Comparison of ENCODE assay signal across 8 cellular contexts in the genomic region with DNA sequence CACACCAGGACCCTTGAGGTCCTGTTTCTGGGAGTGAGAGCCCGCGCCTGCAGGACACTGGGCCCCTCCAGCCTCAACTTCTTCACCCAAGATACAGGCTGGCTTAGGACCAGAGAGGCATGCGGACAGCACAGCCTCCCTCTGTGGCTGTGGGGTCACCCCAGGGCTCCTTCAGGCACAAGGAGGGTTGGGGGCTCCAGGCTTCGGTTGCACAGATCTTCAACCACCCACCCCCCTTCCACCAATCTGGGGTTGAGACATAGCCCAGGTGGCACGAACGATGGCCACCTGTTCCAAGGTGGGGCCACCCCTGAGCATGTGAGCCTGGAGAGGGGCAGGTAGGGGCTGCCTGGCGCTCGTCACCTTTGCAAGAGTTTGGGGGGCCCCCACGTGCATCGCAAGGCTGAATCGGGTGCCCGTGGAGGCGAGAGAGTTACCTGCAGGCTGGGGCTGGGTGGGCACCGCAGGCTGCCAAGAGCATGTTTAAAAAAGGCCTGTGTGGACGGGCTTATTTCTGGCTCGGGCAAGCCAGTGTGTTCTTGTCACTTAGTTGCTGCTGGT. TPM values are rescaled to one million over a fixed set of nuclear protein-coding genes. Genes with fewer than 3 reads are reported as not detected.
A peak's percentile ranks its signal among the peaks of the same experiment; 100 is the strongest.
DNase-seq lines count a peak whose midpoint lies in the region; ATAC-seq, FAIRE-seq and TF ChIP-seq lines count a peak whose summit lies in the region.

No MANE protein-coding gene starts in this region.

- CTCF ChIA-PET in WTC11 (lab: Charles Lee) (no interaction called here), OCI-LY7 (lab: Charles Lee; ENCODE audit: unreplicated experiment) (no interaction called here)

- no peak overlapping the region for H3K27ac Mint-ChIP-seq in WTC11

- WGBS in hepatocyte (ENCODE audit: low lambda C conversion rate, missing lambda C conversion rate), result 87% methylated on average over 16 of the region's 16 CpGs

- no peak for TF ChIP-seq CTCF in WTC11 (IDR thresholded peaks at IDR 0.05)
- no peak for TF ChIP-seq CTCF in hepatocyte (IDR thresholded peaks at IDR 0.05; ENCODE audit: poor library complexity)
- TF ChIP-seq CTCF in OCI-LY7 (conservative IDR thresholded peaks at IDR 0.05; ENCODE audit: low read length), result no peak

- intact Hi-C loops in OCI-LY7 (cut with micrococcal nuclease; ENCODE audit: unreplicated experiment), result no loop called here

- H3K4me1 ChIP-seq in hepatocyte (ENCODE audit: insufficient read depth) (peaks cover 11% of the 10 kb centered on the region), skeletal muscle tissue (ENCODE audit: control insufficient read depth in 3 of 3, insufficient read depth in 3 of 3, low read length in 3 of 3) (peaks cover 56 to 71% (median 70%) of the 10 kb centered on the region in 3 donors), OCI-LY7 (ENCODE audit: insufficient read depth, low read length, poor library complexity, severe bottlenecking) (peaks cover 22% of the 10 kb centered on the region)

- no peak overlapping the region for H3K27ac ChIP-seq in hepatocyte
- H3K27ac ChIP-seq in skeletal muscle tissue (ENCODE audit: low read depth, low read length), result peak overlapping the region; percentile 62
- no peak overlapping the region for H3K27ac ChIP-seq in OCI-LY7 (ENCODE audit: low read depth, low read length, poor library complexity, severe bottlenecking)

- H3K36me3 Mint-ChIP-seq in WTC11, result peaks cover 3% of the 10 kb centered on the region; the same call in 1 of the 2 replicates

- 0 out of 2 replicates have a peak, but pooled peaks cover 6% of the 10 kb centered on the region for H3K4me1 Mint-ChIP-seq in WTC11

- H3K36me3 ChIP-seq in H7 (replicated peaks; ENCODE audit: control insufficient read depth, insufficient read depth, low read length), result no peaks in the 10 kb centered on the region; the same call in 1 of the 2 replicates
- no peaks in the 10 kb centered on the region for H3K36me3 ChIP-seq in hepatocyte (replicated peaks; ENCODE audit: insufficient read depth, low read depth)
- peaks cover 0 to 5% (median 2%) of the 10 kb centered on the region in 3 donors for H3K36me3 ChIP-seq in skeletal muscle tissue (ENCODE audit: control insufficient read depth in 3 of 3, insufficient read depth in 3 of 3, low read length in 3 of 3)
- H3K36me3 ChIP-seq in OCI-LY7 (ENCODE audit: insufficient read depth, low read length), result peaks cover 11% of the 10 kb centered on the region

- POLR2A ChIA-PET in WTC11 (lab: Charles Lee), result no interaction called here
- POLR2A ChIA-PET in OCI-LY7 (lab: Charles Lee), result no interaction called here

- H3K4me3 ChIP-seq in H7 (ENCODE audit: insufficient read depth, low read depth, low read length) (peak overlapping the region; percentile 65), hepatocyte (peak overlapping the region; percentile 75), skeletal muscle tissue (ENCODE audit: low read length in 3 of 3) (peak overlapping the region; percentile 77 to 86 (median 81)), OCI-LY7 (ENCODE audit: low read depth, low read length, poor library complexity, severe bottlenecking) (no peak overlapping the region)

- no peak for DNase-seq in H7
- no peak for DNase-seq in WTC11 (ENCODE audit: low spot score)
- no peak for DNase-seq in hepatocyte (ENCODE audit: low spot score)
- no peak for DNase-seq in OCI-LY7 (ENCODE audit: low spot score)
- DNase-seq in RCC 7860 (ENCODE audit: low spot score), result no peak

- no peak overlapping the region for H2AFZ ChIP-seq in hepatocyte
- H2AFZ ChIP-seq in OCI-LY7 (ENCODE audit: low read length), result no peak overlapping the region

- peak overlapping the region; percentile 62 for H3K4me3 Mint-ChIP-seq in WTC11

- H3K9ac ChIP-seq in skeletal muscle tissue (ENCODE audit: low read depth in 1 of 3, low read length in 3 of 3), result peak overlapping the region; percentile 81 to 88 (median 83)

- H3K9me2 ChIP-seq in hepatocyte (replicated peaks; ENCODE audit: insufficient read depth), result no peaks in the 10 kb centered on the region
- no peaks in the 10 kb centered on the region for H3K9me2 ChIP-seq in OCI-LY7 (ENCODE audit: insufficient read depth, low read length)

- H4K20me1 ChIP-seq in hepatocyte (ENCODE audit: insufficient read depth, poor library complexity, severe bottlenecking) (peaks cover 32% of the 10 kb centered on the region), OCI-LY7 (ENCODE audit: insufficient read depth, low read length) (peaks cover 4% of the 10 kb centered on the region; the same call in 1 of the 2 replicates)

- H3K27me3 Mint-ChIP-seq in WTC11 (ENCODE audit: low read depth), result no peaks in the 10 kb centered on the region

- H3K4me2 ChIP-seq in hepatocyte (peak overlapping the region; percentile 97), OCI-LY7 (ENCODE audit: low read length) (no peak overlapping the region)

- H3K27me3 ChIP-seq in H7 (ENCODE audit: control insufficient read depth, insufficient read depth, low read length), result no peaks in the 10 kb centered on the region
- H3K27me3 ChIP-seq in hepatocyte, result no peaks in the 10 kb centered on the region
- H3K27me3 ChIP-seq in skeletal muscle tissue (ENCODE audit: control insufficient read depth in 3 of 3, insufficient read depth in 3 of 3, low read length in 3 of 3), result no peaks in the 10 kb centered on the region

- no TSS peak for BruUV-seq in OCI-LY7 (replicated peaks; lab: Mats Ljungman, UMichigan)

- no peak for FAIRE-seq in RCC 7860 (lab: Jason Lieb, UNC)

- ATAC-seq in WTC11 (no peak), HG03457 (IDR thresholded peaks at IDR 0.05; ENCODE audit: unreplicated experiment) (no peak), HG02642 (IDR thresholded peaks at IDR 0.05; ENCODE audit: poor library complexity, unreplicated experiment) (no peak)

- H3K9me3 Mint-ChIP-seq in WTC11, result no peaks in the 10 kb centered on the region

- H3K79me2 ChIP-seq in hepatocyte (peaks cover 58% of the 10 kb centered on the region), OCI-LY7 (ENCODE audit: insufficient read depth, low read depth, low read length) (no peaks in the 10 kb centered on the region)

- H3K9me3 ChIP-seq in hepatocyte (ENCODE audit: low read depth) (no peaks in the 10 kb centered on the region), skeletal muscle tissue (ENCODE audit: control insufficient read depth in 3 of 3, low read length in 3 of 3) (no peaks in the 10 kb centered on the region), OCI-LY7 (ENCODE audit: low read length) (no peaks in the 10 kb centered on the region)

TF ChIP-seq in WTC11, 78 proteins besides CTCF, POLR2A, EP300 and RAD21 (continues in another document):
- TF ChIP-seq NR3C1 (CRISPR knock-in tag; conservative IDR thresholded peaks at IDR 0.05; ENCODE audit: low read depth) (no peak), NR2C2 (CRISPR knock-in tag; IDR thresholded peaks at IDR 0.05) (no peak)
- TF ChIP-seq, protein P1, sequence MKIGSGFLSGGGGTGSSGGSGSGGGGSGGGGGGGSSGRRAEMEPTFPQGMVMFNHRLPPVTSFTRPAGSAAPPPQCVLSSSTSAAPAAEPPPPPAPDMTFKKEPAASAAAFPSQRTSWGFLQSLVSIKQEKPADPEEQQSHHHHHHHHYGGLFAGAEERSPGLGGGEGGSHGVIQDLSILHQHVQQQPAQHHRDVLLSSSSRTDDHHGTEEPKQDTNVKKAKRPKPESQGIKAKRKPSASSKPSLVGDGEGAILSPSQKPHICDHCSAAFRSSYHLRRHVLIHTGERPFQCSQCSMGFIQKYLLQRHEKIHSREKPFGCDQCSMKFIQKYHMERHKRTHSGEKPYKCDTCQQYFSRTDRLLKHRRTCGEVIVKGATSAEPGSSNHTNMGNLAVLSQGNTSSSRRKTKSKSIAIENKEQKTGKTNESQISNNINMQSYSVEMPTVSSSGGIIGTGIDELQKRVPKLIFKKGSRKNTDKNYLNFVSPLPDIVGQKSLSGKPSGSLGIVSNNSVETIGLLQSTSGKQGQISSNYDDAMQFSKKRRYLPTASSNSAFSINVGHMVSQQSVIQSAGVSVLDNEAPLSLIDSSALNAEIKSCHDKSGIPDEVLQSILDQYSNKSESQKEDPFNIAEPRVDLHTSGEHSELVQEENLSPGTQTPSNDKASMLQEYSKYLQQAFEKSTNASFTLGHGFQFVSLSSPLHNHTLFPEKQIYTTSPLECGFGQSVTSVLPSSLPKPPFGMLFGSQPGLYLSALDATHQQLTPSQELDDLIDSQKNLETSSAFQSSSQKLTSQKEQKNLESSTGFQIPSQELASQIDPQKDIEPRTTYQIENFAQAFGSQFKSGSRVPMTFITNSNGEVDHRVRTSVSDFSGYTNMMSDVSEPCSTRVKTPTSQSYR (CRISPR knock-in tag; IDR thresholded peaks at IDR 0.05), result no peak

RNA-seq across cellular contexts. Expression of a gene that starts 1.2 kb away (rescaled TPM):
- total RNA-seq in H7 (2014; rRNA removed; shearing (Covaris generic)), result 15.6 and 16.6 TPM in 2 replicates
- total RNA-seq in WTC11 (2021) (72.3 to 79.7 TPM (median 77.6 TPM) in 3 replicates), hepatocyte (4.5 and 9.6 TPM in 2 replicates), skeletal muscle tissue (3.1 TPM), OCI-LY7 (2022) (9.6 and 16.7 TPM in 2 replicates)
- 65.1 and 72.7 TPM in 2 replicates for polyA plus RNA-seq in hepatocyte
- total RNA-seq in OCI-LY7 (2014; rRNA removed; shearing (Covaris generic)), result 1.8 and 2.3 TPM in 2 replicates

RNA-seq across cellular contexts. Expression of a gene that starts 15.7 kb away (rescaled TPM):
- 78.5 and 88.6 TPM in 2 replicates for total RNA-seq in H7 (2014; rRNA removed; shearing (Covaris generic))
- total RNA-seq in WTC11 (2021), result 52.0 to 68.6 TPM (median 53.7 TPM) in 3 replicates
- total RNA-seq in hepatocyte, result 34.4 and 50.2 TPM in 2 replicates
- polyA plus RNA-seq in hepatocyte, result 65.1 and 78.7 TPM in 2 replicates
- 31.8 TPM for total RNA-seq in skeletal muscle tissue
- total RNA-seq in OCI-LY7 (2014; rRNA removed; shearing (Covaris generic)), result 118 and 126 TPM in 2 replicates
- 97.5 and 104 TPM in 2 replicates for total RNA-seq in OCI-LY7 (2022)

RNA-seq across cellular contexts. Expression of a gene that starts 16.9 kb away (rescaled TPM):
- total RNA-seq in H7 (2014; rRNA removed; shearing (Covaris generic)), result 564 and 664 TPM in 2 replicates
- total RNA-seq in WTC11 (2021), result 379 to 443 TPM (median 400 TPM) in 3 replicates
- 223 and 227 TPM in 2 replicates for total RNA-seq in hepatocyte
- 189 and 192 TPM in 2 replicates for polyA plus RNA-seq in hepatocyte
- 85.1 TPM for total RNA-seq in skeletal muscle tissue
- 570 and 652 TPM in 2 replicates for total RNA-seq in OCI-LY7 (2014; rRNA removed; shearing (Covaris generic))
- 398 and 406 TPM in 2 replicates for total RNA-seq in OCI-LY7 (2022)

RNA-seq across cellular contexts. Expression of a gene that starts 18.1 kb away (rescaled TPM):
- total RNA-seq in H7 (2014; rRNA removed; shearing (Covaris generic)), result not detected in 2 replicates
- total RNA-seq in WTC11 (2021) (not detected in 3 replicates), hepatocyte (not detected in 2 replicates), skeletal muscle tissue (not detected), OCI-LY7 (2022) (not detected in 2 replicates)
- not detected in 2 replicates for polyA plus RNA-seq in hepatocyte
- total RNA-seq in OCI-LY7 (2014; rRNA removed; shearing (Covaris generic)), result not detected in 2 replicates

RNA-seq across cellular contexts. Expression of a gene that starts 52.7 kb away (rescaled TPM):
- total RNA-seq in H7 (2014; rRNA removed; shearing (Covaris generic)), result 23.0 and 37.3 TPM in 2 replicates
- total RNA-seq in WTC11 (2021) (39.5 to 55.0 TPM (median 41.2 TPM) in 3 replicates), hepatocyte (18.3 and 22.0 TPM in 2 replicates), skeletal muscle tissue (38.1 TPM), OCI-LY7 (2022) (68.2 and 75.6 TPM in 2 replicates)
- polyA plus RNA-seq in hepatocyte, result 10.8 and 12.2 TPM in 2 replicates
- 49.5 and 53.4 TPM in 2 replicates for total RNA-seq in OCI-LY7 (2014; rRNA removed; shearing (Covaris generic))
